Comparison of ENCODE assay signal across 9 cellular contexts in the genomic region with DNA sequence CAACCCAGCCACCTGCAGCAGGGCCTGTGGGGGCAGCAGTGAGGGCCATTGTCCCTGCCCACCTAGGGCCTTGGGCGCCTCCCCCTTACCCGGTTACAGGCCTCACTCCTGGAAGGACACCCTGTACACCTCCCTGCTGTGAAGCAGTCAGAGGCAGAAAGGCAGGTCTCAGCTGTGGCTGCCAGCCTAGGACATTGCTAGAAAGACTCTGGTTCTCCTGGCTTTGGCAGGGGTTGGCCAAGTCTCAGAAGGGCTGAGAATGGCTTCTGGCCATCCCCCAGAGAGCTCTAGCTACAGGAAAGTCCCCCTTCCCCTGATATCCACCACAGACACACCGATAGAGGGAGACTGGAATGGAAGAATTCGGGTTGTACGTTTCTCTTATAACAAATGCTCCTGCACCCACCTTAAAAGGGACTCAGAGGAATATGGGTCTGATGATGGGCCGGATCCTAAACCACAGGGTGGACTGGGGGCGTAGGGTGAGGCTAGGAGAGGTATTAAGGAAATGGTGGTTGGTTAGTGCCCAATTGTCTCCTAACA. TPM values are rescaled to one million over a fixed set of nuclear protein-coding genes. Genes with fewer than 3 reads are reported as not detected.
DNase-seq lines count a peak whose midpoint lies in the region; ATAC-seq, FAIRE-seq and TF ChIP-seq lines count a peak whose summit lies in the region.
"Had no signal": no experiment of that assay in that cellular context is flagged by ENCODE, and none has a peak within 500 bp of the region (broad histone marks: within the 10 kb centered on the region; RNA-seq: fewer than 3 reads in every experiment).

No MANE protein-coding gene starts in this region.

- H3K36me3 ChIP-seq in WERI-Rb-1: peaks cover 25% of the 10 kb centered on the region
- peaks cover 0 to 11% of the 10 kb centered on the region in 2 donors for H3K36me3 ChIP-seq in gastroesophageal sphincter

- peak overlapping the region; percentile 96 for H3K27ac ChIP-seq in WERI-Rb-1
- peak overlapping the region in 3 of 4 donors; percentile 76 to 99 (median 96) for H3K27ac ChIP-seq in gastroesophageal sphincter
- peak overlapping the region in 20 of 21 experiments; percentile 28 to 96 (median 78) for H3K27ac ChIP-seq in skin epidermis

- no peak for DNase-seq in GM18507 (ENCODE audit: extremely low spot score, insufficient read length, low read depth)
- DNase-seq in WERI-Rb-1: peak; percentile 63
- no peak for DNase-seq in DMS79 treated with DMSO at 0.1 percent for 48 hours (lab: John Stamatoyannopoulos, UW)
- no peak for DNase-seq in GM12892 (ENCODE audit: insufficient read length)
- no peak for DNase-seq in HPDE6-E6E7 (ENCODE audit: extremely low spot score)
- DNase-seq in OCI-M1 (lab: John Stamatoyannopoulos, UW): no peak

- TF ChIP-seq EP300 in gastroesophageal sphincter (IDR thresholded peaks at IDR 0.05): peak; percentile 56

- TF ChIP-seq CTCF in WERI-Rb-1 (IDR thresholded peaks at IDR 0.05; ENCODE audit: low read depth, low read length): peak; percentile 49
- peak in 3 of 4 experiments; percentile 20 to 34 (median 28) for TF ChIP-seq CTCF in gastroesophageal sphincter (IDR thresholded peaks at IDR 0.05)

- H3K27me3 ChIP-seq in WERI-Rb-1 (ENCODE audit: insufficient read depth, low read depth, severe bottlenecking) (no peaks in the 10 kb centered on the region), gastroesophageal sphincter (no peaks in the 10 kb centered on the region)

- FAIRE-seq in GM18507 (lab: Jason Lieb, UNC) (peak; percentile 55), GM12892 (lab: Jason Lieb, UNC) (no peak)
- FAIRE-seq: islet of Langerhans had no signal

- WGBS in gastroesophageal sphincter (ENCODE audit: low coverage in 1 of 2), 2 donors: 36% methylated on average over 5 of the region's 7 CpGs; no CpG with 5 or more reads in 1 of the 2 donors

- no peak for ATAC-seq in gastroesophageal sphincter

- no peaks in the 10 kb centered on the region for H3K9me3 ChIP-seq in WERI-Rb-1 (ENCODE audit: severe bottlenecking)
- H3K9me3 ChIP-seq in gastroesophageal sphincter: no peaks in the 10 kb centered on the region

- no peak overlapping the region for H3K4me3 ChIP-seq in WERI-Rb-1 (ENCODE audit: low read depth, low read length)
- H3K4me3 ChIP-seq in gastroesophageal sphincter: peak overlapping the region in 1 of 2 donors; percentile 96
- H3K4me3 ChIP-seq in skin epidermis: no peak overlapping the region

- peaks cover 10 to 35% (median 14%) of the 10 kb centered on the region in 3 donors for H3K4me1 ChIP-seq in gastroesophageal sphincter

- TF ChIP-seq POLR2A in gastroesophageal sphincter (IDR thresholded peaks at IDR 0.05): peak; percentile 28 to 37
- TF ChIP-seq POLR2A in GM12892 (IDR thresholded peaks at IDR 0.05; ENCODE audit: low read depth, low read length): no peak; the same call in 1 of the 2 replicates

RNA-seq across cellular contexts. Expression of a gene that starts 2.4 kb away (rescaled TPM):
- 100 to 1,000 TPM in 2 of 4 donors, 10 to 100 TPM in 2; 46.8 to 125 (median 96.8) TPM for total RNA-seq in gastroesophageal sphincter
- 11.9 TPM for polyA plus RNA-seq in GM12892 (2012; ENCODE audit: missing spikeins)

RNA-seq across cellular contexts. Expression of a gene that starts 33.8 kb away (rescaled TPM):
- total RNA-seq in gastroesophageal sphincter: under 1 TPM in 3 of 4 donors, not detected in 1; 0.30 to 0.81 (median 0.67) TPM
- polyA plus RNA-seq in GM12892 (2012; ENCODE audit: missing spikeins): 0.47 TPM
